Comparison of ENCODE assay signal across 8 cellular contexts in genomic region chr5:458547-459353, GRCh38. TPM values are rescaled to one million over a fixed set of nuclear protein-coding genes. Genes with fewer than 3 reads are reported as not detected.
A peak's percentile ranks its signal among the peaks of the same experiment; 100 is the strongest.
DNase-seq lines count a peak whose midpoint lies in the region; ATAC-seq and TF ChIP-seq lines count a peak whose summit lies in the region.

No MANE protein-coding gene starts in this region.

- H3K9me3 Mint-ChIP-seq in activated naive CD4-positive, alpha-beta T cell treated with anti-CD3 and anti-CD28 coated beads, Interleukin-2, amount 50 U/mL, for 24 hours, result no peaks in the 10 kb centered on the region
- H3K9me3 Mint-ChIP-seq in naive thymus-derived CD8-positive, alpha-beta T cell, result peaks cover 0 to 3% (median 0%) of the 10 kb centered on the region in 9 donors

- peaks cover 33% of the 10 kb centered on the region for H3K36me3 Mint-ChIP-seq in activated naive CD4-positive, alpha-beta T cell treated with anti-CD3 and anti-CD28 coated beads, Interleukin-2, amount 50 U/mL, for 24 hours
- H3K36me3 Mint-ChIP-seq in naive thymus-derived CD8-positive, alpha-beta T cell, result peaks cover 9 to 85% (median 22%) of the 10 kb centered on the region in 3 donors

- peak overlapping the region; percentile 77 for H3K4me3 Mint-ChIP-seq in activated naive CD4-positive, alpha-beta T cell treated with anti-CD3 and anti-CD28 coated beads, Interleukin-2, amount 50 U/mL, for 24 hours
- H3K4me3 Mint-ChIP-seq in naive thymus-derived CD8-positive, alpha-beta T cell, result no peak overlapping the region

- no peak overlapping the region for H3K27ac ChIP-seq in substantia nigra (ENCODE audit: low read depth, low read length, poor library complexity, severe bottlenecking)

- no peaks in the 10 kb centered on the region for H3K27me3 ChIP-seq in GM06990 (replicated peaks; ENCODE audit: control insufficient read depth, insufficient read depth, low read length)

- DNase-seq in GM06990 (ENCODE audit: extremely low read depth, insufficient read length) (peak; percentile 66), SIG-M5 treated with dmso at 0.1 percent for 504 hours (lab: John Stamatoyannopoulos, UW; ENCODE audit: unreplicated experiment) (no peak), SK-N-DZ (ENCODE audit: low spot score) (no peak), NOMO-1 treated with DMSO at 0.1 percent for 48 hours (lab: John Stamatoyannopoulos, UW; ENCODE audit: unreplicated experiment) (no peak), substantia nigra (lab: John Stamatoyannopoulos, UW) (no peak)
- peak in 1 of 10 donors; percentile 19 for DNase-seq in naive thymus-derived CD8-positive, alpha-beta T cell

- no peak overlapping the region for H3K4me3 ChIP-seq in GM06990 (replicated peaks; ENCODE audit: low read depth, low read length)

- H3K27me3 Mint-ChIP-seq in activated naive CD4-positive, alpha-beta T cell treated with anti-CD3 and anti-CD28 coated beads, Interleukin-2, amount 50 U/mL, for 24 hours, result no peaks in the 10 kb centered on the region
- no peaks in the 10 kb centered on the region for H3K27me3 Mint-ChIP-seq in naive thymus-derived CD8-positive, alpha-beta T cell

- peaks cover 67% of the 10 kb centered on the region for H3K4me1 Mint-ChIP-seq in activated naive CD4-positive, alpha-beta T cell treated with anti-CD3 and anti-CD28 coated beads, Interleukin-2, amount 50 U/mL, for 24 hours
- H3K4me1 Mint-ChIP-seq in naive thymus-derived CD8-positive, alpha-beta T cell, result peaks cover 12 to 28% (median 16%) of the 10 kb centered on the region in 4 donors

- peak; percentile 75 for ATAC-seq in HG03442 (IDR thresholded peaks at IDR 0.05; ENCODE audit: unreplicated experiment)
- ATAC-seq in naive thymus-derived CD8-positive, alpha-beta T cell, result no peak

- POLR2A ChIA-PET in naive thymus-derived CD8-positive, alpha-beta T cell (lab: Charles Lee), result no interaction called here

- peak overlapping the region; percentile 99 for H3K27ac Mint-ChIP-seq in activated naive CD4-positive, alpha-beta T cell treated with anti-CD3 and anti-CD28 coated beads, Interleukin-2, amount 50 U/mL, for 24 hours
- peak overlapping the region in 7 of 10 donors; percentile 28 to 83 (median 40) for H3K27ac Mint-ChIP-seq in naive thymus-derived CD8-positive, alpha-beta T cell

- no peak for TF ChIP-seq CTCF in GM06990 (IDR thresholded peaks at IDR 0.05; ENCODE audit: insufficient read depth, low read length, poor library complexity, severe bottlenecking)

- peaks cover 36% of the 10 kb centered on the region for H3K36me3 ChIP-seq in GM06990 (ENCODE audit: control insufficient read depth, insufficient read depth, low read length)

RNA-seq across cellular contexts. Expression of gene EXOC3, which starts 15.8 kb away (rescaled TPM):
- 10 to 100 TPM; 93.3 to 99.5 TPM for total RNA-seq in naive thymus-derived CD8-positive, alpha-beta T cell
- polyA plus RNA-seq in naive thymus-derived CD8-positive, alpha-beta T cell, result 10 to 100 TPM; 29.7 to 57.1 (median 42.5) TPM
- polyA plus RNA-seq in SK-N-DZ (2014; cell fraction: cytosol; rRNA removed), result 17.0 and 18.3 TPM in 2 replicates
- polyA plus RNA-seq in SK-N-DZ (2014; cell fraction: nucleus; rRNA removed), result 31.7 and 46.3 TPM in 2 replicates
